Comparison of ENCODE assay signal across 13 cellular contexts in the genomic region with DNA sequence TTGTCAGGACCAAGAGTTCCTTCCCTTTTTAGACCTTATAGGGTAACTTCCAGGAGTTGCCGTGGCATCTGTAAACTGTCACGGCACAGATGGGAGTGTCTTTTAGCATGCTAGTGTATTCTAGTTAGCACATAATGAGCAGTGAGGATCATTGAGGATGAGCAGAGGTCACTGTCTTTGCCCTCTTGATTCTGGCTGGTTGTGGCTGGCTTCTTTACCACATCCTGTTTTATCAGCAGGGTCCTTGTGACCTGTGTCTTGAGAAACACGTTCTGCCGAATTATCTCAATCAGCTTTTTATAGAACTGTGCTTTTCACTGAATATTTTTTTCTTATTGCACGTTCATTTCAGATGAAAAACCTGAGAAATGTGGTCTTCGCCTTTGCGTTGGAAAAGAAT. TPM values are rescaled to one million over a fixed set of nuclear protein-coding genes. Genes with fewer than 3 reads are reported as not detected.
DNase-seq lines count a peak whose midpoint lies in the region; ATAC-seq, FAIRE-seq and TF ChIP-seq lines count a peak whose summit lies in the region.
"Had no signal": no experiment of that assay in that cellular context is flagged by ENCODE, and none has a peak within 500 bp of the region (broad histone marks: within the 10 kb centered on the region; RNA-seq: fewer than 3 reads in every experiment).

No MANE protein-coding gene starts in this region.

- ATAC-seq in SK-N-SH treated with all-trans-retinoic acid at 6 μM for 48 hours, result no peak

- H3K36me3 ChIP-seq in GM23248 (ENCODE audit: low read depth), result no peaks in the 10 kb centered on the region
- peaks cover 10% of the 10 kb centered on the region for H3K36me3 ChIP-seq in smooth muscle cell (ENCODE audit: low read depth)

- H3K4me2 ChIP-seq in GM23248 (ENCODE audit: unreplicated experiment) (peak overlapping the region; percentile 78), smooth muscle cell (peak overlapping the region; percentile 1)

- H3K4me3 ChIP-seq in GM23248, result no peak overlapping the region
- no peak overlapping the region for H3K4me3 ChIP-seq in choroid plexus epithelial cell (ENCODE audit: low read depth, low read length)
- H3K4me3 ChIP-seq in smooth muscle cell, result no peak overlapping the region

- H2AFZ ChIP-seq in GM23248 (no peak overlapping the region), smooth muscle cell (ENCODE audit: low read depth) (no peak overlapping the region)

- TF ChIP-seq CTCF in choroid plexus epithelial cell (conservative IDR thresholded peaks at IDR 0.05; ENCODE audit: low read depth, low read length), result no peak
- TF ChIP-seq CTCF in smooth muscle cell (IDR thresholded peaks at IDR 0.05; ENCODE audit: borderline replicate concordance, insufficient read depth, poor library complexity, severe bottlenecking), result no peak

- in situ Hi-C loops in GM23248 (cut with MboI), result no loop called here

- H4K20me1 ChIP-seq in GM23248 (ENCODE audit: insufficient read depth), result no peaks in the 10 kb centered on the region
- H4K20me1 ChIP-seq in smooth muscle cell (ENCODE audit: low read depth), result peaks cover 34% of the 10 kb centered on the region

- H3F3A ChIP-seq in GM23248 (ENCODE audit: insufficient read depth) (peaks cover 66% of the 10 kb centered on the region), smooth muscle cell (ENCODE audit: low read depth) (peaks cover 16% of the 10 kb centered on the region)

- H3K4me1 ChIP-seq in GM23248 (ENCODE audit: insufficient read depth), result peaks cover 82% of the 10 kb centered on the region
- H3K4me1 ChIP-seq in smooth muscle cell (ENCODE audit: low read depth), result peaks cover 23% of the 10 kb centered on the region

- H3K79me2 ChIP-seq in GM23248 (ENCODE audit: insufficient read depth) (peaks cover 31% of the 10 kb centered on the region), smooth muscle cell (ENCODE audit: low read depth) (peaks cover 8% of the 10 kb centered on the region)

- no peak for FAIRE-seq in frontal cortex (lab: Jason Lieb, UNC)

- H3K27me3 ChIP-seq in GM23248 (replicated peaks; ENCODE audit: insufficient read depth), result no peaks in the 10 kb centered on the region
- no peaks in the 10 kb centered on the region for H3K27me3 ChIP-seq in smooth muscle cell (ENCODE audit: low read depth)

- 72 to 76% methylated on average over 7 of the region's 7 CpGs for WGBS in GM23248 (ENCODE audit: low coverage in 1 of 2, low lambda C conversion rate in 2 of 2, missing lambda C conversion rate in 2 of 2), 2 experiments
- 66% methylated on average over 7 of the region's 7 CpGs for WGBS in smooth muscle cell (ENCODE audit: low lambda C conversion rate)

- no peaks in the 10 kb centered on the region for H3K9me3 ChIP-seq in GM23248 (ENCODE audit: low read depth)
- H3K9me3 ChIP-seq in smooth muscle cell (replicated peaks; ENCODE audit: low read depth), result no peaks in the 10 kb centered on the region

- H3K27ac ChIP-seq in GM23248 (peak overlapping the region; percentile 95), smooth muscle cell (ENCODE audit: low read depth) (peak overlapping the region; percentile 30)

- H3K9me2 ChIP-seq in GM23248 (ENCODE audit: insufficient read depth), result no peaks in the 10 kb centered on the region

- H3K9ac ChIP-seq in GM23248, result peak overlapping the region; percentile 64
- no peak overlapping the region for H3K9ac ChIP-seq in smooth muscle cell (ENCODE audit: low read depth)

- peak; percentile 34 for DNase-seq in GM23248
- DNase-seq in NOMO-1 treated with DMSO at 0.1 percent for 48 hours (lab: John Stamatoyannopoulos, UW; ENCODE audit: unreplicated experiment), result peak; percentile 92
- DNase-seq in choroid plexus epithelial cell (ENCODE audit: low read depth), result peak; percentile 70
- DNase-seq in smooth muscle cell (lab: John Stamatoyannopoulos, UW; ENCODE audit: unreplicated experiment), result no peak
- no peak for DNase-seq in frontal cortex (ENCODE audit: low spot score in 2 of 2)
- no peak for DNase-seq in amniotic stem cell (lab: John Stamatoyannopoulos, UW)
- no peak for DNase-seq in cerebellar cortex (ENCODE audit: low spot score)
- DNase-seq: activated T-cell treated with anti-CD3 and anti-CD28 coated beads, Interleukin-2, amount 50 U/mL, for 48 hours; glutamatergic neuron; midbrain; NCI-H526 treated with DMSO at 0.1 percent for 48 hours; right cardiac atrium had no signal

TF ChIP-seq in SK-N-SH treated with all-trans-retinoic acid at 6 μM for 48 hours, 23 proteins besides CTCF, POLR2A, EP300 and RAD21:
- TF ChIP-seq ZNF8 (CRISPR knock-in tag; IDR thresholded peaks at IDR 0.05) (no peak), ZC3H10 (CRISPR knock-in tag; IDR thresholded peaks at IDR 0.05) (no peak), ESRRG (CRISPR knock-in tag; IDR thresholded peaks at IDR 0.05) (no peak), SNAI2 (CRISPR knock-in tag; IDR thresholded peaks at IDR 0.05) (no peak)
- TF ChIP-seq, protein P1, sequence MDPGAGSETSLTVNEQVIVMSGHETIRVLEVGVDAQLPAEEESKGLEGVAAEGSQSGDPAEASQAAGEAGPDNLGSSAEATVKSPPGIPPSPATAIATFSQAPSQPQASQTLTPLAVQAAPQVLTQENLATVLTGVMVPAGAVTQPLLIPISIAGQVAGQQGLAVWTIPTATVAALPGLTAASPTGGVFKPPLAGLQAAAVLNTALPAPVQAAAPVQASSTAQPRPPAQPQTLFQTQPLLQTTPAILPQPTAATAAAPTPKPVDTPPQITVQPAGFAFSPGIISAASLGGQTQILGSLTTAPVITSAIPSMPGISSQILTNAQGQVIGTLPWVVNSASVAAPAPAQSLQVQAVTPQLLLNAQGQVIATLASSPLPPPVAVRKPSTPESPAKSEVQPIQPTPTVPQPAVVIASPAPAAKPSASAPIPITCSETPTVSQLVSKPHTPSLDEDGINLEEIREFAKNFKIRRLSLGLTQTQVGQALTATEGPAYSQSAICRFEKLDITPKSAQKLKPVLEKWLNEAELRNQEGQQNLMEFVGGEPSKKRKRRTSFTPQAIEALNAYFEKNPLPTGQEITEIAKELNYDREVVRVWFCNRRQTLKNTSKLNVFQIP (CRISPR knock-in tag; IDR thresholded peaks at IDR 0.05; ENCODE audit: borderline replicate concordance, low read depth), result no peak

RNA-seq across cellular contexts. Expression of a gene that starts 41.5 kb away (rescaled TPM):
- total RNA-seq in GM23248 (2014; rRNA removed; shearing (Covaris generic)), result 42.4 and 45.8 TPM in 2 replicates
- polyA plus RNA-seq in GM23248 (2016; fragmentation: Nextera tagmentation; extraction: Ambion mirVana) (45.7 and 46.0 TPM in 2 replicates), smooth muscle cell (20.3 and 24.5 TPM in 2 replicates)
- total RNA-seq in smooth muscle cell (31.7 and 41.3 TPM in 2 replicates), frontal cortex (27.3 TPM)

Comparison
In these comparisons a context has a peak if more than half of its experiments do, and no peak if none do; other contexts are left out.
1. DNase-seq: peak in GM23248 (single experiment), NOMO-1 treated with DMSO at 0.1 percent for 48 hours (single experiment) and choroid plexus epithelial cell (single experiment); none in smooth muscle cell (single experiment), frontal cortex (0 of 2), amniotic stem cell (single experiment) and cerebellar cortex (single experiment).